26 cellular contexts compared by ENCODE assay signal in genomic region chr9:121262953-121263352, GRCh38. TPM values are rescaled to one million over a fixed set of nuclear protein-coding genes. Genes with fewer than 3 reads are reported as not detected.
DNase-seq lines count a peak whose midpoint lies in the region; ATAC-seq and TF ChIP-seq lines count a peak whose summit lies in the region.
"Had no signal": no experiment of that assay in that cellular context is flagged by ENCODE, and none has a peak within 500 bp of the region (broad histone marks: within the 10 kb centered on the region; RNA-seq: fewer than 3 reads in every experiment).

No MANE protein-coding gene starts in this region.

- H3K9ac ChIP-seq in IMR-90 (ENCODE audit: low read depth, low read length) (no peak overlapping the region), stomach smooth muscle (ENCODE audit: low read length in 2 of 2) (peak overlapping the region; percentile 5 to 47), H9 (ENCODE audit: extremely low read depth, insufficient read length, low read length) (no peak overlapping the region)

- no peak overlapping the region for H2BK120ac ChIP-seq in IMR-90 (ENCODE audit: low read depth, low read length)
- H2BK120ac ChIP-seq in H9 (ENCODE audit: low read depth, low read length, poor library complexity, severe bottlenecking) = no peak overlapping the region

- dilution Hi-C loops in IMR-90 (cut with HindIII; ENCODE audit: low sequenced_read_pairs, unreplicated experiment) = no loop called here

- peaks cover 2% of the 10 kb centered on the region for H3K9me3 Mint-ChIP-seq in glutamatergic neuron (ENCODE audit: unreplicated experiment)
- no peaks in the 10 kb centered on the region; a peak in 1 of 5 replicates for H3K9me3 Mint-ChIP-seq in H9
- H3K9me3 Mint-ChIP-seq: CD8-positive, alpha-beta memory T cell had no signal

- H3K56ac ChIP-seq in IMR-90 (ENCODE audit: extremely low read depth, insufficient read depth, low read length) (no peak overlapping the region), H9 (ENCODE audit: insufficient read length, low read depth, low read length) (no peak overlapping the region)

- H3K14ac ChIP-seq in IMR-90 (replicated peaks; ENCODE audit: low read depth, low read length) = no peak overlapping the region
- H3K14ac ChIP-seq in H9 (ENCODE audit: insufficient read depth, low read length) = no peak overlapping the region

- in situ Hi-C loops in IMR-90 (cut with MboI; ENCODE audit: low sequenced_read_pairs) = no loop called here

- H3K27me3 Mint-ChIP-seq in glutamatergic neuron (ENCODE audit: unreplicated experiment) (peaks cover 7% of the 10 kb centered on the region), H9 (ENCODE audit: low read depth) (peaks cover 90% of the 10 kb centered on the region)

- peaks cover 0 to 6% of the 10 kb centered on the region in 2 experiments; a peak in 2 of 4 replicates for H3K79me1 ChIP-seq in IMR-90 (ENCODE audit: low read depth in 1 of 2, low read length in 2 of 2)
- no peaks in the 10 kb centered on the region for H3K79me1 ChIP-seq in H9 (ENCODE audit: insufficient read depth, low read depth, low read length, poor library complexity, severe bottlenecking)

- H3K27me3 ChIP-seq in IMR-90 (ENCODE audit: control insufficient read depth, insufficient read depth, low read length) (no peaks in the 10 kb centered on the region), neutrophil (no peaks in the 10 kb centered on the region), stomach smooth muscle (ENCODE audit: control insufficient read depth in 1 of 2, insufficient read depth in 2 of 2, low read length in 2 of 2) (no peaks in the 10 kb centered on the region), H9 (ENCODE audit: insufficient read depth, low read length) (peaks cover 14% of the 10 kb centered on the region; the same call in 1 of the 2 replicates)
- H3K27me3 ChIP-seq: Peyer's patch, SJSA1 had no signal

- DNase-seq in IMR-90 (no peak), glutamatergic neuron (no peak), NCI-H748 (lab: John Stamatoyannopoulos, UW; ENCODE audit: unreplicated experiment) (no peak), ureter (ENCODE audit: low spot score) (no peak), H9 (no peak)
- DNase-seq in activated CD4-positive, alpha-beta T cell treated with anti-CD3 and anti-CD28 coated beads, Interleukin-2, amount 50 U/mL, for 48 hours = no peak
- DNase-seq: AML-193; Calu3; CD8-positive, alpha-beta memory T cell; DMS153; KBM-7; MM.1S; NCI-H1048; NCI-H1417 treated with DMSO at 0.1 percent for 48 hours; NCI-H187; NCI-H2107; NCI-H2227 treated with DMSO at 0.1 percent for 48 hours; NCI-H510A; NCI-H748 treated with DMSO at 0.1 percent for 48 hours; NK-92 treated with Interleukin-12 subunit alpha and Interleukin-12 subunit beta, amount 100 ng/mL, for 24 hours; Peyer's patch had no signal

- peaks cover 11% of the 10 kb centered on the region; the same call in 1 of the 2 replicates for H3K9me1 ChIP-seq in IMR-90 (ENCODE audit: insufficient read depth, low read length)

- POLR2A ChIA-PET in IMR-90 (lab: Charles Lee; ENCODE audit: unreplicated experiment) = no interaction called here

- H3K4me1 ChIP-seq in IMR-90 (ENCODE audit: control insufficient read depth, insufficient read depth, low read length) (peaks cover 12% of the 10 kb centered on the region), neutrophil (ENCODE audit: control insufficient read depth in 1 of 2, insufficient read depth in 1 of 2, low read depth in 1 of 2, low read length in 1 of 2) (peaks cover 51 to 70% of the 10 kb centered on the region in 2 experiments), stomach smooth muscle (ENCODE audit: control insufficient read depth, insufficient read depth, low read length) (peaks cover 44% of the 10 kb centered on the region), H9 (ENCODE audit: insufficient read depth, low read length) (peaks cover 10% of the 10 kb centered on the region; the same call in 1 of the 2 replicates)

- no peak overlapping the region for H2BK15ac ChIP-seq in IMR-90 (ENCODE audit: low read depth, low read length)
- H2BK15ac ChIP-seq in H9 (ENCODE audit: low read depth, low read length) = no peak overlapping the region

- H4K91ac ChIP-seq in IMR-90 (ENCODE audit: insufficient read depth, low read depth, low read length) (no peak overlapping the region), H9 (ENCODE audit: insufficient read length, low read depth, low read length) (no peak overlapping the region)

- H4K8ac ChIP-seq in IMR-90 (ENCODE audit: low read depth in 2 of 2, low read length in 2 of 2) (no peak overlapping the region), H9 (replicated peaks; ENCODE audit: insufficient read length, low read depth, low read length) (no peak overlapping the region)

- H2AK9ac ChIP-seq in IMR-90 (replicated peaks; ENCODE audit: low read depth, low read length, poor library complexity) = no peak overlapping the region

- no peak overlapping the region; the same call in 1 of the 2 replicates for H3K18ac ChIP-seq in IMR-90 (ENCODE audit: low read depth, low read length)
- no peak overlapping the region for H3K18ac ChIP-seq in H9 (ENCODE audit: insufficient read length, low read depth, low read length)

- H3K4me2 ChIP-seq in IMR-90 (ENCODE audit: low read depth, low read length) = no peak overlapping the region
- no peak overlapping the region for H3K4me2 ChIP-seq in H9 (ENCODE audit: insufficient read depth, insufficient read length, low read length)

- TF ChIP-seq CTCF in IMR-90 (conservative IDR thresholded peaks at IDR 0.05; ENCODE audit: low read depth, low read length) (no peak), glutamatergic neuron (IDR thresholded peaks at IDR 0.05; ENCODE audit: partially characterized antibody, unreplicated experiment) (no peak), neutrophil (IDR thresholded peaks at IDR 0.05) (no peak), H9 (conservative IDR thresholded peaks at IDR 0.05) (no peak)

- no CpG with 5 or more reads among the region's 5 CpGs for WGBS in IMR-90 (ENCODE audit: extremely low coverage in 2 of 2, insufficient read length in 1 of 2), 2 experiments
- no CpG with 5 or more reads among the region's 5 CpGs for WGBS in H9 (ENCODE audit: extremely low coverage, insufficient read length, low lambda C conversion rate)

- H3K36me3 ChIP-seq in IMR-90 (ENCODE audit: control insufficient read depth, insufficient read depth, low read length) = no peaks in the 10 kb centered on the region
- H3K36me3 ChIP-seq in neutrophil = no peaks in the 10 kb centered on the region
- H3K36me3 ChIP-seq in stomach smooth muscle (ENCODE audit: control insufficient read depth in 2 of 2, insufficient read depth in 2 of 2, low read length in 2 of 2) = no peaks in the 10 kb centered on the region
- H3K36me3 ChIP-seq: Peyer's patch, SJSA1 had no signal

- H4K20me1 ChIP-seq in IMR-90 (ENCODE audit: insufficient read depth, low read length) = no peaks in the 10 kb centered on the region
- no peaks in the 10 kb centered on the region for H4K20me1 ChIP-seq in H9 (ENCODE audit: control insufficient read depth, insufficient read depth, insufficient read length)

- no peak overlapping the region for H3T11ph ChIP-seq in H9 (ENCODE audit: low read length)

- CTCF ChIA-PET in IMR-90 (lab: Yijun Ruan, JAX) = no interaction called here

- H3K36me3 Mint-ChIP-seq in glutamatergic neuron (ENCODE audit: unreplicated experiment) = no peaks in the 10 kb centered on the region
- H3K36me3 Mint-ChIP-seq in H9 (ENCODE audit: insufficient read depth in 1 of 3, low read depth in 3 of 3) = no peaks in the 10 kb centered on the region; a peak in 1 of 7 replicates

- H2BK20ac ChIP-seq in IMR-90 (ENCODE audit: low read depth, low read length) (no peak overlapping the region), H9 (ENCODE audit: low read depth, low read length, poor library complexity, severe bottlenecking) (no peak overlapping the region)

- no TSS peak for BruUV-seq in IMR-90 (replicated peaks; lab: Mats Ljungman, UMichigan)

- no peak for TF ChIP-seq POLR2A in IMR-90 (IDR thresholded peaks at IDR 0.05; ENCODE audit: low read depth, low read length)

- ATAC-seq in IMR-90 (ENCODE audit: low read depth) = no peak
- ATAC-seq: HepG2 had no signal

- H3K9me3 ChIP-seq in IMR-90 (ENCODE audit: control insufficient read depth, insufficient read depth, low read length) (no peaks in the 10 kb centered on the region), neutrophil (no peaks in the 10 kb centered on the region), stomach smooth muscle (ENCODE audit: control insufficient read depth in 2 of 2, low read length in 2 of 2) (no peaks in the 10 kb centered on the region), H9 (ENCODE audit: control insufficient read depth, low read depth, low read length) (no peaks in the 10 kb centered on the region)
- H3K9me3 ChIP-seq: Peyer's patch, SJSA1 had no signal

- H2BK12ac ChIP-seq in H9 (ENCODE audit: insufficient read length, low read depth, low read length) = no peak overlapping the region

- H3K23me2 ChIP-seq in H9 (ENCODE audit: insufficient read length, low read depth, low read length, poor library complexity, severe bottlenecking) = peaks cover 4% of the 10 kb centered on the region

- H3K4me1 Mint-ChIP-seq in glutamatergic neuron (ENCODE audit: low read depth, unreplicated experiment) (peaks cover 23% of the 10 kb centered on the region), H9 (peaks cover 31% of the 10 kb centered on the region in 2 experiments)

- H3K23ac ChIP-seq in IMR-90 (ENCODE audit: low read depth, low read length) = no peak overlapping the region
- H3K23ac ChIP-seq in H9 (ENCODE audit: insufficient read length, low read depth, low read length) = no peak overlapping the region

- H3K4me3 Mint-ChIP-seq in glutamatergic neuron (ENCODE audit: unreplicated experiment) = no peak overlapping the region
- H3K4me3 Mint-ChIP-seq in H9 = no peak overlapping the region

- intact Hi-C loops in IMR-90 (cut with micrococcal nuclease) = no loop called here

- no peak for TF ChIP-seq RAD21 in IMR-90 (IDR thresholded peaks at IDR 0.05; ENCODE audit: low read length)

- H2AFZ ChIP-seq in IMR-90 (replicated peaks; ENCODE audit: low read length, poor library complexity) (no peak overlapping the region), H9 (ENCODE audit: low read length) (no peak overlapping the region)

- H3K4ac ChIP-seq in IMR-90 (ENCODE audit: low read depth, low read length) (no peak overlapping the region), H9 (ENCODE audit: low read depth, low read length) (no peak overlapping the region)

- peak overlapping the region; percentile 20 for H3K27ac Mint-ChIP-seq in glutamatergic neuron (ENCODE audit: unreplicated experiment)
- H3K27ac Mint-ChIP-seq in H9 = no peak overlapping the region
- H3K27ac Mint-ChIP-seq: CD8-positive, alpha-beta memory T cell had no signal

- no peak overlapping the region for H4K5ac ChIP-seq in IMR-90 (ENCODE audit: low read depth, low read length)
- no peak overlapping the region for H4K5ac ChIP-seq in H9 (ENCODE audit: insufficient read length, low read depth, low read length)

- H2AK5ac ChIP-seq in IMR-90 (ENCODE audit: low read depth, low read length) = peak overlapping the region; percentile 25; the same call in 1 of the 2 replicates
- no peak overlapping the region for H2AK5ac ChIP-seq in H9 (ENCODE audit: insufficient read length, low read length)

- H3K27ac ChIP-seq in IMR-90 (ENCODE audit: insufficient read depth, low read length) (no peak overlapping the region), neutrophil (peak overlapping the region; percentile 85), stomach smooth muscle (ENCODE audit: low read length) (peak overlapping the region; percentile 88), H9 (ENCODE audit: insufficient read length, low read depth, low read length) (no peak overlapping the region)
- H3K27ac ChIP-seq: C4-2B, SJSA1 had no signal

- H3K79me2 ChIP-seq in H9 (ENCODE audit: insufficient read depth, low read length) = no peaks in the 10 kb centered on the region

- H2BK5ac ChIP-seq in IMR-90 (ENCODE audit: low read depth, low read length, poor library complexity, severe bottlenecking) (no peak overlapping the region), H9 (ENCODE audit: insufficient read length, low read length) (no peak overlapping the region)

- H3K4me3 ChIP-seq in IMR-90 (ENCODE audit: insufficient read depth, low read depth, low read length) (no peak overlapping the region), neutrophil (ENCODE audit: low read depth in 1 of 2, low read length in 1 of 2) (no peak overlapping the region), stomach smooth muscle (ENCODE audit: low read length in 2 of 2) (peak overlapping the region in 1 of 2 donors; percentile 40)
- H3K4me3 ChIP-seq: Peyer's patch, SJSA1 had no signal

RNA-seq across cellular contexts. Expression of gene GSN, which starts 5.0 kb away (rescaled TPM):
- total RNA-seq in IMR-90 (2012; rRNA removed) (461 and 547 TPM in 2 replicates), glutamatergic neuron (ENCODE audit: unreplicated experiment) (11.6 TPM), ureter (510 TPM), H9 (2021) (12.9 and 14.9 TPM in 2 replicates)
- 482 and 495 TPM in 2 replicates for polyA plus RNA-seq in IMR-90 (2012; rRNA removed)
- 396 and 740 TPM in 2 replicates for polyA plus RNA-seq in IMR-90 (2012; cell fraction: cytosol; rRNA removed)
- polyA plus RNA-seq in IMR-90 (2012; cell fraction: nucleus; rRNA removed; ENCODE audit: low replicate concordance) = 382 and 609 TPM in 2 replicates

Comparison
In these comparisons a context has a peak if more than half of its experiments do, and no peak if none do; other contexts are left out.
1. H3K27ac ChIP-seq: peak in neutrophil (single experiment) and stomach smooth muscle (single experiment); none in IMR-90 (single experiment) and H9 (single experiment).
2. H3K9ac ChIP-seq: peak in stomach smooth muscle (2 of 2); none in IMR-90 (single experiment) and H9 (single experiment).
3. RNA of gene GSN, which starts 5.0 kb away (total RNA-seq): 461 to 547 TPM in IMR-90 and 510 TPM in ureter (single experiment); 12.9 to 14.9 TPM in H9 and 11.6 TPM in glutamatergic neuron (single experiment); every median in the first group is over 10 times any median in the second.